ENCODE assay signal across 30 cellular contexts in the genomic region with DNA sequence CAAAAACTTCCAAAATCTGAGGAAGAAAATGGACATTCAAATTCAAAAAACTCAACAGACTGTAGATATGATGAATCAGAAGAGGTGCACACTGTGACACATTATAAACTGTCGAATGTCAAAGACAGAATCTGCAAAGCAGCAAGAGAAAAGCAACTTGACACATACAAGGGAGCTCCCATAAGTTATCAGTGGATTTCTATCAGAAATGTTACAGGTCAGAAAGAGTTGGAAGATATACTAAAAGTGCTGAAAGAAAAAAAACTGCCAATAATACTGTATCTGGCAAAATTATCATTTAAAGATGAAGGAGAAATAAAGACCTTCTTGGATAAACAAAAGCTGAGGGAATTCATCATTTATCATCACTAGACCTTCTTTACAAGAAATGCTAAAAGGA.
"Had no signal": no experiment of that assay in that cellular context is flagged by ENCODE, and none has a peak within 500 bp of the region (broad histone marks: within the 10 kb centered on the region; RNA-seq: fewer than 3 reads in every experiment).

No MANE protein-coding gene starts in this region.

- H3K4me1 Mint-ChIP-seq: immature natural killer cell; nephron; stimulated activated naive B cell treated with anti-CD40 and anti-IgM and Interleukin-4, amounts not matched to agents 10 μg/mL and 1 μg/mL and 100 μg/mL, for 72 hours had no signal

- H3K4me3 ChIP-seq: left lung, lower lobe of right lung, pancreas, prostate gland, skin epidermis, stomach, testis, thyroid gland, transverse colon, upper lobe of left lung, vagina had no signal

- H3K9me3 ChIP-seq: lower lobe of right lung, pancreas, prostate gland, thyroid gland had no signal

- H3K27ac Mint-ChIP-seq: immature natural killer cell; naive thymus-derived CD8-positive, alpha-beta T cell; nephron; stimulated activated naive B cell treated with anti-CD40 and anti-IgM and Interleukin-4, amounts not matched to agents 10 μg/mL and 1 μg/mL and 100 μg/mL, for 72 hours had no signal

- H3K4me1 ChIP-seq: left lung, lower lobe of right lung, pancreas, prostate gland, stomach, testis, transverse colon, upper lobe of left lung, vagina had no signal

- DNase-seq: immature natural killer cell; kidney; left colon; left lung; lower lobe of right lung; mammary epithelial cell; mesenchymal stem cell; naive thymus-derived CD8-positive, alpha-beta T cell; nucleus accumbens; pancreas; posterior cingulate gyrus; retina; right cardiac atrium; stimulated activated CD4-positive, alpha-beta T cell treated with anti-CD3 and anti-CD28 coated beads, Interleukin-12 subunit alpha, Interleukin-12 subunit beta, amount 100 ng/mL, for 4 hours; stimulated activated CD4-positive, alpha-beta T cell treated with anti-CD3 and anti-CD28 coated beads, Interleukin-15, amount 100 ng/mL, for 24 hours; stimulated activated CD4-positive, alpha-beta T cell treated with anti-CD3 and anti-CD28 coated beads, Interleukin-2, amount 100 ng/mL, for 24 hours; stimulated activated CD4-positive, alpha-beta T cell treated with anti-CD3 and anti-CD28 coated beads, Interleukin-4, amount 100 ng/mL, for 1 hour; stimulated activated naive B cell treated with anti-CD40 and anti-IgM and Interleukin-4, amounts not matched to agents 10 μg/mL and 1 μg/mL and 100 μg/mL, for 72 hours; stimulated activated naive CD8-positive, alpha-beta T cell treated with anti-CD3 and anti-CD28 coated beads, Interleukin-15, Interleukin-2, amounts not matched to agents 100 U/mL and 50 U/mL, for 24 hours; stomach; testis; thyroid gland; transverse colon; upper lobe of left lung had no signal

- H3K4me3 Mint-ChIP-seq: immature natural killer cell; naive thymus-derived CD8-positive, alpha-beta T cell; nephron; neural crest cell; stimulated activated naive B cell treated with anti-CD40 and anti-IgM and Interleukin-4, amounts not matched to agents 10 μg/mL and 1 μg/mL and 100 μg/mL, for 72 hours had no signal

- H3K27me3 ChIP-seq: left lung, pancreas, stomach, testis, thyroid gland, transverse colon, upper lobe of left lung, vagina had no signal

- H3K27me3 Mint-ChIP-seq: naive thymus-derived CD8-positive, alpha-beta T cell had no signal

- H3K36me3 ChIP-seq: left lung, lower lobe of right lung, pancreas, prostate gland, stomach, thyroid gland, transverse colon, upper lobe of left lung, vagina had no signal

- ATAC-seq: left colon; left lung; lower lobe of right lung; naive thymus-derived CD8-positive, alpha-beta T cell; pancreas; right cardiac atrium; sciatic nerve; stimulated activated naive B cell treated with anti-CD40 and anti-IgM and Interleukin-4, amounts not matched to agents 10 μg/mL and 1 μg/mL and 100 μg/mL, for 72 hours; stimulated activated naive CD8-positive, alpha-beta T cell treated with anti-CD3 and anti-CD28 coated beads, Interleukin-15, Interleukin-2, amounts not matched to agents 100 U/mL and 50 U/mL, for 24 hours had no signal

- H3K27ac ChIP-seq: left lung, lower lobe of right lung, pancreas, prostate gland, skin epidermis, stomach, testis, thyroid gland, transverse colon, upper lobe of left lung, vagina had no signal
